ENCODE assay signal across 8 cellular contexts in genomic region chr7:130886438-130887135, GRCh38.
DNase-seq lines count a peak whose midpoint lies in the region; ATAC-seq, FAIRE-seq and TF ChIP-seq lines count a peak whose summit lies in the region.

No MANE protein-coding gene starts in this region.

- peak overlapping the region; percentile 80 for H3K4me2 ChIP-seq in A549

- CTCF ChIA-PET in A549 (lab: Yijun Ruan, JAX) = interaction anchor here (1.1 to 11.4 kb wide), 5 partner anchors 10 to 74 kb away, joined by 3 to 185 read pairs (median 6); no protein-coding TSS in a partner anchor

- H3K4me3 Mint-ChIP-seq in IgD-negative memory B cell = no peak overlapping the region

- WGBS in A549 (ENCODE audit: missing lambda C conversion rate) = 19% methylated on average over 10 of the region's 10 CpGs
- 84 to 86% methylated on average over 6 to 10 of the region's 10 CpGs for WGBS in body of pancreas, 2 donors

- H3K27ac Mint-ChIP-seq in IgD-negative memory B cell = peak overlapping the region; percentile 13 to 68 (median 16)

- H3K4me1 ChIP-seq in A549 = peaks cover 100% of the 10 kb centered on the region
- H3K4me1 ChIP-seq in mucosa of descending colon (ENCODE audit: low read depth) = peaks cover 46% of the 10 kb centered on the region
- H3K4me1 ChIP-seq in body of pancreas = peaks cover 34% of the 10 kb centered on the region

- TF ChIP-seq CTCF in A549 (IDR thresholded peaks at IDR 0.05) (no peak), mucosa of descending colon (IDR thresholded peaks at IDR 0.05) (no peak), body of pancreas (IDR thresholded peaks at IDR 0.05) (no peak)

- TF ChIP-seq POLR2A in A549 (IDR thresholded peaks at IDR 0.05; ENCODE audit: low read length) = no peak
- no peak for TF ChIP-seq POLR2A in body of pancreas (IDR thresholded peaks at IDR 0.05)

- H3K4me1 Mint-ChIP-seq in IgD-negative memory B cell = peaks cover 0 to 7% (median 1%) of the 10 kb centered on the region in 3 donors

- ATAC-seq in A549 (no peak), mucosa of descending colon (peak; percentile 19), body of pancreas (no peak)

- H3K36me3 ChIP-seq in mucosa of descending colon (ENCODE audit: low read depth) (no peaks in the 10 kb centered on the region), body of pancreas (replicated peaks in 1 of 2; ENCODE audit: insufficient read depth in 1 of 2, low read depth in 2 of 2) (peaks cover 0 to 2% of the 10 kb centered on the region in 2 donors)

- H3K9me3 ChIP-seq in A549 (no peaks in the 10 kb centered on the region), mucosa of descending colon (no peaks in the 10 kb centered on the region), body of pancreas (no peaks in the 10 kb centered on the region)

- H3K36me3 Mint-ChIP-seq in IgD-negative memory B cell = peaks cover 3% of the 10 kb centered on the region

- H3K27me3 Mint-ChIP-seq in IgD-negative memory B cell = no peaks in the 10 kb centered on the region

- no peak for TF ChIP-seq EP300 in A549 (IDR thresholded peaks at IDR 0.05)

- H3K9me3 Mint-ChIP-seq in IgD-negative memory B cell = no peaks in the 10 kb centered on the region

- intact Hi-C loops in mucosa of descending colon (cut with DNase I, micrococcal nuclease) = no loop called here
- intact Hi-C loops in body of pancreas (cut with DNase I) = no loop called here

- FAIRE-seq in A549 (lab: Jason Lieb, UNC) = no peak

- POLR2A ChIA-PET in A549 (lab: Yijun Ruan, JAX) = interaction anchor here (0.6 to 2.0 kb wide), 3 partner anchors 10 to 1061 kb away, joined by 3 to 15 read pairs (median 5); no protein-coding TSS in a partner anchor

- H3K4me3 ChIP-seq in A549 = peak overlapping the region; percentile 11; the same call in 1 of the 3 replicates
- no peak overlapping the region for H3K4me3 ChIP-seq in mucosa of descending colon
- H3K4me3 ChIP-seq in body of pancreas = no peak overlapping the region

- no peaks in the 10 kb centered on the region for H3K27me3 ChIP-seq in body of pancreas

- H3K27ac ChIP-seq in A549 = peak overlapping the region; percentile 94
- peak overlapping the region in 2 of 4 donors; percentile 19 to 47 for H3K27ac ChIP-seq in body of pancreas

- no peak; a peak in 1 of 5 replicates for TF ChIP-seq RAD21 in A549 (conservative IDR thresholded peaks at IDR 0.05 in 1 of 2, IDR thresholded peaks at IDR 0.05 in 1 of 2)

- no peak for DNase-seq in A549 (ENCODE audit: low read depth in 1 of 2, low spot score in 1 of 2)
- peak; percentile 55 for DNase-seq in dermis blood vessel endothelial cell
- no peak for DNase-seq in mucosa of descending colon
- no peak for DNase-seq in activated CD4-positive, CD25-positive, alpha-beta regulatory T cell (lab: John Stamatoyannopoulos, UW)
- DNase-seq in stimulated activated naive CD4-positive, alpha-beta T cell (lab: John Stamatoyannopoulos, UW) = no peak
- DNase-seq in body of pancreas = no peak
- DNase-seq in CD1c-positive myeloid dendritic cell (ENCODE audit: extremely low spot score) = no peak

TF ChIP-seq in A549, 52 proteins besides CTCF, POLR2A, EP300 and RAD21:
- no peak for TF ChIP-seq MAX (IDR thresholded peaks at IDR 0.05)
- TF ChIP-seq JUN (IDR thresholded peaks at IDR 0.05) = no peak; a peak in 1 of 5 replicates
- TF ChIP-seq FOSL2 (IDR thresholded peaks at IDR 0.05) = no peak
- no peak for TF ChIP-seq FOSL2 (CRISPR knock-in tag; IDR thresholded peaks at IDR 0.05)
- no peak for TF ChIP-seq MYC (IDR thresholded peaks at IDR 0.05; ENCODE audit: borderline replicate concordance, low read length)
- no peak for TF ChIP-seq HMGXB4 (CRISPR knock-in tag; IDR thresholded peaks at IDR 0.05; ENCODE audit: borderline replicate concordance)
- TF ChIP-seq KDM5A (IDR thresholded peaks at IDR 0.05) = no peak
- no peak for TF ChIP-seq HEYL (CRISPR knock-in tag; IDR thresholded peaks at IDR 0.05)
- TF ChIP-seq REST (IDR thresholded peaks at IDR 0.05) = no peak
- no peak for TF ChIP-seq TFCP2L1 (CRISPR knock-in tag; IDR thresholded peaks at IDR 0.05)
- TF ChIP-seq HDAC2 (IDR thresholded peaks at IDR 0.05) = no peak
- TF ChIP-seq USF2 (IDR thresholded peaks at IDR 0.05) = no peak
- no peak for TF ChIP-seq SREBF2 (IDR thresholded peaks at IDR 0.05)
- TF ChIP-seq CEBPB (IDR thresholded peaks at IDR 0.05) = no peak
- no peak for TF ChIP-seq KDM1A (IDR thresholded peaks at IDR 0.05; ENCODE audit: low read depth)
- TF ChIP-seq MAZ (IDR thresholded peaks at IDR 0.05; ENCODE audit: borderline replicate concordance, low read depth, low read length) = no peak
- TF ChIP-seq EHMT2 (IDR thresholded peaks at IDR 0.05; ENCODE audit: low read depth) = no peak
- TF ChIP-seq SMC3 (IDR thresholded peaks at IDR 0.05) = no peak
- no peak for TF ChIP-seq PHF8 (IDR thresholded peaks at IDR 0.05; ENCODE audit: borderline replicate concordance, low read depth)
- no peak for TF ChIP-seq RFX5 (IDR thresholded peaks at IDR 0.05)
